Comparison of ENCODE assay signal across 13 cellular contexts in genomic region chr20:25280051-25280573, GRCh38. TPM values are rescaled to one million over a fixed set of nuclear protein-coding genes. Genes with fewer than 3 reads are reported as not detected.
DNase-seq lines count a peak whose midpoint lies in the region; ATAC-seq and TF ChIP-seq lines count a peak whose summit lies in the region.
"Had no signal": no experiment of that assay in that cellular context is flagged by ENCODE, and none has a peak within 500 bp of the region (broad histone marks: within the 10 kb centered on the region; RNA-seq: fewer than 3 reads in every experiment).

No MANE protein-coding gene starts in this region.

- H3K9me3 ChIP-seq in parathyroid adenoma (ENCODE audit: control insufficient read depth, low read length), result no peaks in the 10 kb centered on the region
- H3K9me3 ChIP-seq in HAP-1, result no peaks in the 10 kb centered on the region
- H3K9me3 ChIP-seq: neutrophil, upper lobe of right lung had no signal

- H2AFZ ChIP-seq in parathyroid adenoma, result peak overlapping the region; percentile 85

- in situ Hi-C loops in HAP-1 (cut with MboI; ENCODE audit: low sequenced_read_pairs), result no loop called here
- in situ Hi-C loops in GM13977 (cut with MboI; ENCODE audit: low pct_unique_long_range_greater_than_20kb, low sequenced_read_pairs, unreplicated experiment), result no loop called here

- TF ChIP-seq CTCF in parathyroid adenoma (IDR thresholded peaks at IDR 0.05), result no peak
- no peak for TF ChIP-seq CTCF in GM13977 (IDR thresholded peaks at IDR 0.05; ENCODE audit: extremely low read depth, insufficient read depth, missing control alignments)

- no peak overlapping the region for H3K4me2 ChIP-seq in parathyroid adenoma (ENCODE audit: low read length)

- H3K36me3 ChIP-seq in parathyroid adenoma (ENCODE audit: control insufficient read depth, insufficient read depth, low read length) (no peaks in the 10 kb centered on the region), HAP-1 (replicated peaks) (peaks cover 33% of the 10 kb centered on the region)

- DNase-seq in DMS53 treated with DMSO at 0.1 percent for 48 hours (lab: John Stamatoyannopoulos, UW; ENCODE audit: unreplicated experiment) (peak; percentile 87), NCI-H2196 (lab: John Stamatoyannopoulos, UW; ENCODE audit: unreplicated experiment) (peak; percentile 88), HAP-1 (ENCODE audit: low spot score in 2 of 2) (no peak), GM13977 (ENCODE audit: low spot score) (no peak), HT-29 (ENCODE audit: low spot score) (no peak)
- DNase-seq: activated CD4-positive, CD25-positive, alpha-beta regulatory T cell; effector CD8-positive, alpha-beta T cell; RPMI8226 had no signal

- H3K9ac ChIP-seq in parathyroid adenoma, result no peak overlapping the region

- H3K4me3 ChIP-seq in parathyroid adenoma (ENCODE audit: low read depth, low read length) (no peak overlapping the region), HAP-1 (no peak overlapping the region)
- H3K4me3 ChIP-seq: upper lobe of right lung had no signal

- peak overlapping the region; percentile 93 for H3K27ac ChIP-seq in parathyroid adenoma
- H3K27ac ChIP-seq: neutrophil, upper lobe of right lung had no signal

- H3K4me1 ChIP-seq in parathyroid adenoma (peaks cover 10% of the 10 kb centered on the region), HAP-1 (no peaks in the 10 kb centered on the region)
- H3K4me1 ChIP-seq: upper lobe of right lung had no signal

- H3K27me3 ChIP-seq in parathyroid adenoma (ENCODE audit: control insufficient read depth, insufficient read depth, low read length) (no peaks in the 10 kb centered on the region), HAP-1 (ENCODE audit: low read depth) (no peaks in the 10 kb centered on the region)
- H3K27me3 ChIP-seq: neutrophil, upper lobe of right lung had no signal

- peak; percentile 24 for ATAC-seq in esophagus mucosa
- no peak for ATAC-seq in GM21737 (IDR thresholded peaks at IDR 0.05; ENCODE audit: unreplicated experiment)
- ATAC-seq: upper lobe of right lung had no signal

- no peaks in the 10 kb centered on the region for H3K79me2 ChIP-seq in parathyroid adenoma

RNA-seq across cellular contexts. Expression of gene PYGB, which starts 32.2 kb away (rescaled TPM):
- total RNA-seq in esophagus mucosa, result 63.1 TPM
- 629 and 663 TPM in 2 replicates for total RNA-seq in HT-29 (2014; rRNA removed; shearing (Covaris generic))

Comparison
In these comparisons a context has a peak if more than half of its experiments do, and no peak if none do; other contexts are left out.
1. DNase-seq: peak in DMS53 treated with DMSO at 0.1 percent for 48 hours (single experiment) and NCI-H2196 (single experiment); none in HAP-1 (0 of 2), GM13977 (single experiment) and HT-29 (single experiment).